In the genomic region with DNA sequence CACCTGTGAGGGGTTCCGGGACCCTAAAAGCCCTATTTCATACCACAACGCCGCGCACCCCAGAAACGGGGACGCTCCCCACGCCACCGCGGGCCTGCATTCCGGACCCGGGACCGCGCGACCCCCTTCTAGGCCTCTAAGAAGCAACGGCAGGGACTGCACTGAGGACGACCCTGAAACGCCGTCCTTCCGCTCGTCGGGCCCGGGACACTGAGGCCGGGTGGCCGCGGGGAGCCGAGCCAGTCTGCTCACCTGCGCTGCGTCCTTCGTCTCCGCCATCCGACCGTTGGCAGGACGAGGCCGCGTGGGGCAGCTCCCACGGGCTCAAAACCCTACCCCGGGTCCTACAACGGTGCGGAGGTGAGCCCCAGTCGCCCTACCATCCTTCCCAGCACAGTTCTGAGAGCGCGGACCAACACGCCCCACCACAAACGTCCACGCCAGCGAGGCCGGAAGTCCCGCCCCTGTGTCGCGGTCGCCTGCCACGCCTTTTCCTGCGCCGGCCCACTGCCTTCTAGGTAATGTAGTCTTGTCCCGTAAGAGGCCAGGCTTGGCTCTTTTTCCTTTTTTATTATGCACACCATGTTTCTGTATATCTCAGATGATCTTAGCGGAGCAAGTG, we compare ENCODE assay signal across 2 cellular contexts.
TF ChIP-seq lines count a peak whose summit lies in the region.

A gene (minus strand): TSS at position 460 of the 622 bp plus-strand sequence. CDS start 181 bp downstream, at position 279.

TF ChIP-seq in GM23338, 12 proteins besides CTCF, POLR2A, EP300 and RAD21 (continued from another document):
- TF ChIP-seq, protein P1, sequence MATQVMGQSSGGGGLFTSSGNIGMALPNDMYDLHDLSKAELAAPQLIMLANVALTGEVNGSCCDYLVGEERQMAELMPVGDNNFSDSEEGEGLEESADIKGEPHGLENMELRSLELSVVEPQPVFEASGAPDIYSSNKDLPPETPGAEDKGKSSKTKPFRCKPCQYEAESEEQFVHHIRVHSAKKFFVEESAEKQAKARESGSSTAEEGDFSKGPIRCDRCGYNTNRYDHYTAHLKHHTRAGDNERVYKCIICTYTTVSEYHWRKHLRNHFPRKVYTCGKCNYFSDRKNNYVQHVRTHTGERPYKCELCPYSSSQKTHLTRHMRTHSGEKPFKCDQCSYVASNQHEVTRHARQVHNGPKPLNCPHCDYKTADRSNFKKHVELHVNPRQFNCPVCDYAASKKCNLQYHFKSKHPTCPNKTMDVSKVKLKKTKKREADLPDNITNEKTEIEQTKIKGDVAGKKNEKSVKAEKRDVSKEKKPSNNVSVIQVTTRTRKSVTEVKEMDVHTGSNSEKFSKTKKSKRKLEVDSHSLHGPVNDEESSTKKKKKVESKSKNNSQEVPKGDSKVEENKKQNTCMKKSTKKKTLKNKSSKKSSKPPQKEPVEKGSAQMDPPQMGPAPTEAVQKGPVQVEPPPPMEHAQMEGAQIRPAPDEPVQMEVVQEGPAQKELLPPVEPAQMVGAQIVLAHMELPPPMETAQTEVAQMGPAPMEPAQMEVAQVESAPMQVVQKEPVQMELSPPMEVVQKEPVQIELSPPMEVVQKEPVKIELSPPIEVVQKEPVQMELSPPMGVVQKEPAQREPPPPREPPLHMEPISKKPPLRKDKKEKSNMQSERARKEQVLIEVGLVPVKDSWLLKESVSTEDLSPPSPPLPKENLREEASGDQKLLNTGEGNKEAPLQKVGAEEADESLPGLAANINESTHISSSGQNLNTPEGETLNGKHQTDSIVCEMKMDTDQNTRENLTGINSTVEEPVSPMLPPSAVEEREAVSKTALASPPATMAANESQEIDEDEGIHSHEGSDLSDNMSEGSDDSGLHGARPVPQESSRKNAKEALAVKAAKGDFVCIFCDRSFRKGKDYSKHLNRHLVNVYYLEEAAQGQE (IDR thresholded peaks at IDR 0.05; ENCODE audit: unreplicated experiment): no peak
- TF ChIP-seq JUNB (IDR thresholded peaks at IDR 0.05; ENCODE audit: unreplicated experiment): no peak
TF ChIP-seq in GM23338: peak in this region for 3.

TF ChIP-seq in neural cell, 6 proteins besides CTCF, POLR2A, EP300 and RAD21 (continued from another document):
- no peak for TF ChIP-seq TAF1 (IDR thresholded peaks at IDR 0.05; ENCODE audit: low read depth)
